26 cellular contexts compared by ENCODE assay signal in genomic region chr21:41215856-41216408, GRCh38.
"Had no signal": no experiment of that assay in that cellular context is flagged by ENCODE, and none has a peak within 500 bp of the region (broad histone marks: within the 10 kb centered on the region; RNA-seq: fewer than 3 reads in every experiment).

No MANE protein-coding gene starts in this region.

- DNase-seq: activated CD4-positive, alpha-beta T cell treated with anti-CD3 and anti-CD28 coated beads, Interleukin-2, amount 50 U/mL, for 1 hour; activated CD4-positive, CD25-positive, alpha-beta regulatory T cell treated with anti-CD3 and anti-CD28 coated beads, Interleukin-2, amount 50 U/mL, for 72 hours; activated CD8-positive, alpha-beta T cell treated with anti-CD3 and anti-CD28 coated beads for 36 hours; activated T-cell treated with anti-CD3 and anti-CD28 coated beads, Interleukin-2, amount 50 U/mL, for 48 hours; anterior cingulate cortex; colonic mucosa; effector memory CD8-positive, alpha-beta T cell; islet precursor cell; left cardiac atrium; left ventricle myocardium superior; midbrain; natural killer cell; right lobe of liver; stimulated activated CD4-positive, alpha-beta T cell treated with anti-CD3 and anti-CD28 coated beads, Interleukin-1b, Interleukin-23, amount 100 ng/mL, for 48 hours; stimulated activated CD4-positive, alpha-beta T cell treated with anti-CD3 and anti-CD28 coated beads, Interleukin-4, amount 100 ng/mL, for 4 hours; stimulated activated CD8-positive, alpha-beta memory T cell treated with anti-CD3 and anti-CD28 coated beads, Interleukin-4, amount 100 ng/mL, for 48 hours; tibial artery had no signal

- H3K27me3 ChIP-seq: colonic mucosa, gastroesophageal sphincter, hepatocyte, right lobe of liver, suprapubic skin, tibial artery had no signal

- H3K4me3 Mint-ChIP-seq: activated CD8-positive, alpha-beta T cell treated with anti-CD3 and anti-CD28 coated beads for 36 hours; activated naive CD4-positive, alpha-beta T cell treated with anti-CD3 and anti-CD28 coated beads, Interleukin-2, amount 50 U/mL, for 24 hours; effector memory CD8-positive, alpha-beta T cell; natural killer cell; stimulated activated memory B cell treated with anti-CD40 and anti-IgM and Interleukin-4, amounts not matched to agents 10 μg/mL and 1 μg/mL and 100 μg/mL, for 72 hours had no signal

- H3K27ac ChIP-seq: hepatocyte, right lobe of liver, VCaP had no signal

- H3K4me1 ChIP-seq: colonic mucosa, right lobe of liver had no signal

- H3K9me3 ChIP-seq: colonic mucosa, gastroesophageal sphincter, right lobe of liver, suprapubic skin, tibial artery had no signal

- H3K36me3 Mint-ChIP-seq: activated naive CD4-positive, alpha-beta T cell treated with anti-CD3 and anti-CD28 coated beads, Interleukin-2, amount 50 U/mL, for 24 hours; natural killer cell had no signal

- H3K4me3 ChIP-seq: colonic mucosa, gastroesophageal sphincter, hepatocyte, right lobe of liver, smooth muscle cell, suprapubic skin, tibial artery had no signal

- H2AFZ ChIP-seq: hepatocyte had no signal

- H3K4me2 ChIP-seq: hepatocyte, smooth muscle cell had no signal

- H3K4me1 Mint-ChIP-seq: activated naive CD4-positive, alpha-beta T cell treated with anti-CD3 and anti-CD28 coated beads, Interleukin-2, amount 50 U/mL, for 24 hours had no signal

- H3K36me3 ChIP-seq: colonic mucosa, right lobe of liver, suprapubic skin had no signal

- H3K27ac Mint-ChIP-seq: activated CD8-positive, alpha-beta T cell treated with anti-CD3 and anti-CD28 coated beads for 36 hours; activated naive CD4-positive, alpha-beta T cell treated with anti-CD3 and anti-CD28 coated beads, Interleukin-2, amount 50 U/mL, for 24 hours; activated T-helper 2 cell treated with anti-CD3 and anti-CD28 coated beads, Interferon-gamma antibody, Interleukin-2, Interleukin-4, amounts not matched to agents 10 μg/mL and 5 μg/mL and 100 μg/mL, durations not matched to agents 14 hours and 24 hours and 36 hours; effector memory CD8-positive, alpha-beta T cell; natural killer cell; progenitor cell of endocrine pancreas; stimulated activated memory B cell treated with anti-CD40 and anti-IgM and Interleukin-4, amounts not matched to agents 10 μg/mL and 1 μg/mL and 100 μg/mL, for 72 hours had no signal

- H3K27me3 Mint-ChIP-seq: stimulated activated memory B cell treated with anti-CD40 and anti-IgM and Interleukin-4, amounts not matched to agents 10 μg/mL and 1 μg/mL and 100 μg/mL, for 72 hours had no signal

- H3K9me3 Mint-ChIP-seq: activated CD8-positive, alpha-beta T cell treated with anti-CD3 and anti-CD28 coated beads for 36 hours; activated naive CD4-positive, alpha-beta T cell treated with anti-CD3 and anti-CD28 coated beads, Interleukin-2, amount 50 U/mL, for 24 hours; activated T-helper 2 cell treated with anti-CD3 and anti-CD28 coated beads, Interferon-gamma antibody, Interleukin-2, Interleukin-4, amounts not matched to agents 10 μg/mL and 5 μg/mL and 100 μg/mL, durations not matched to agents 14 hours and 24 hours and 36 hours; natural killer cell; stimulated activated memory B cell treated with anti-CD40 and anti-IgM and Interleukin-4, amounts not matched to agents 10 μg/mL and 1 μg/mL and 100 μg/mL, for 72 hours had no signal
